ENCODE assay signal across 10 cellular contexts in genomic region chrX:19515615-19516105, GRCh38.
DNase-seq lines count a peak whose midpoint lies in the region; FAIRE-seq and TF ChIP-seq lines count a peak whose summit lies in the region.
"Had no signal": no experiment of that assay in that cellular context is flagged by ENCODE, and none has a peak within 500 bp of the region (broad histone marks: within the 10 kb centered on the region; RNA-seq: fewer than 3 reads in every experiment).

No MANE protein-coding gene starts in this region.

- H3K79me2 ChIP-seq in parathyroid adenoma: no peaks in the 10 kb centered on the region

- no peak for TF ChIP-seq CTCF in coronary artery (IDR thresholded peaks at IDR 0.05)
- TF ChIP-seq CTCF in parathyroid adenoma (IDR thresholded peaks at IDR 0.05): no peak

- peak overlapping the region; percentile 25 for H3K4me2 ChIP-seq in parathyroid adenoma (ENCODE audit: low read length)

- H3K27me3 ChIP-seq in HAP-1 (ENCODE audit: low read depth): no peaks in the 10 kb centered on the region
- no peaks in the 10 kb centered on the region for H3K27me3 ChIP-seq in parathyroid adenoma (ENCODE audit: control insufficient read depth, insufficient read depth, low read length)

- peak; percentile 56 for DNase-seq in DMS 273 (lab: John Stamatoyannopoulos, UW; ENCODE audit: unreplicated experiment)
- no peak for DNase-seq in DMS 273 treated with DMSO at 0.1 percent for 48 hours (lab: John Stamatoyannopoulos, UW)
- DNase-seq in HAP-1 (ENCODE audit: low spot score in 2 of 2): peak; percentile 8 to 58
- DNase-seq in coronary artery (ENCODE audit: low spot score): no peak
- no peak for DNase-seq in HuH-7 (ENCODE audit: low spot score)
- DNase-seq in HTR-8/SVneo (ENCODE audit: insufficient read length, low spot score): no peak
- no peak for DNase-seq in stimulated activated CD4-positive, alpha-beta T cell treated with anti-CD3 and anti-CD28 coated beads, Interleukin-12 subunit alpha, Interleukin-12 subunit beta, amount 100 ng/mL, for 4 hours
- DNase-seq: occipital lobe had no signal

- H3K27ac ChIP-seq in coronary artery: no peak overlapping the region
- H3K27ac ChIP-seq in parathyroid adenoma: no peak overlapping the region

- no peak for FAIRE-seq in HTR-8/SVneo (lab: Jason Lieb, UNC)
- FAIRE-seq: A204.1 had no signal

- H3K4me1 ChIP-seq in HAP-1 (peaks cover 3% of the 10 kb centered on the region; the same call in 1 of the 2 replicates), parathyroid adenoma (no peaks in the 10 kb centered on the region)

- H2AFZ ChIP-seq in parathyroid adenoma: peak overlapping the region; percentile 66

- H3K9me3 ChIP-seq in HAP-1 (no peaks in the 10 kb centered on the region), parathyroid adenoma (ENCODE audit: control insufficient read depth, low read length) (no peaks in the 10 kb centered on the region)

- in situ Hi-C loops in HAP-1 (cut with MboI; ENCODE audit: low sequenced_read_pairs): no loop called here

- H3K36me3 ChIP-seq in HAP-1 (replicated peaks) (no peaks in the 10 kb centered on the region), parathyroid adenoma (ENCODE audit: control insufficient read depth, insufficient read depth, low read length) (no peaks in the 10 kb centered on the region)

- peak overlapping the region; percentile 60 for H3K4me3 ChIP-seq in HAP-1
- H3K4me3 ChIP-seq in coronary artery: peak overlapping the region; percentile 66
- no peak overlapping the region for H3K4me3 ChIP-seq in parathyroid adenoma (ENCODE audit: low read depth, low read length)

- no peak overlapping the region for H3K9ac ChIP-seq in parathyroid adenoma

Comparison
In these comparisons a context has a peak if more than half of its experiments do, and no peak if none do; other contexts are left out.
1. DNase-seq: peak in DMS 273 (single experiment) and HAP-1 (2 of 2); none in DMS 273 treated with DMSO at 0.1 percent for 48 hours (single experiment), coronary artery (single experiment), HuH-7 (single experiment), HTR-8/SVneo (single experiment) and stimulated activated CD4-positive, alpha-beta T cell treated with anti-CD3 and anti-CD28 coated beads, Interleukin-12 subunit alpha, Interleukin-12 subunit beta, amount 100 ng/mL, for 4 hours (single experiment).